1 cellular context compared by ENCODE assay signal in the genomic region with DNA sequence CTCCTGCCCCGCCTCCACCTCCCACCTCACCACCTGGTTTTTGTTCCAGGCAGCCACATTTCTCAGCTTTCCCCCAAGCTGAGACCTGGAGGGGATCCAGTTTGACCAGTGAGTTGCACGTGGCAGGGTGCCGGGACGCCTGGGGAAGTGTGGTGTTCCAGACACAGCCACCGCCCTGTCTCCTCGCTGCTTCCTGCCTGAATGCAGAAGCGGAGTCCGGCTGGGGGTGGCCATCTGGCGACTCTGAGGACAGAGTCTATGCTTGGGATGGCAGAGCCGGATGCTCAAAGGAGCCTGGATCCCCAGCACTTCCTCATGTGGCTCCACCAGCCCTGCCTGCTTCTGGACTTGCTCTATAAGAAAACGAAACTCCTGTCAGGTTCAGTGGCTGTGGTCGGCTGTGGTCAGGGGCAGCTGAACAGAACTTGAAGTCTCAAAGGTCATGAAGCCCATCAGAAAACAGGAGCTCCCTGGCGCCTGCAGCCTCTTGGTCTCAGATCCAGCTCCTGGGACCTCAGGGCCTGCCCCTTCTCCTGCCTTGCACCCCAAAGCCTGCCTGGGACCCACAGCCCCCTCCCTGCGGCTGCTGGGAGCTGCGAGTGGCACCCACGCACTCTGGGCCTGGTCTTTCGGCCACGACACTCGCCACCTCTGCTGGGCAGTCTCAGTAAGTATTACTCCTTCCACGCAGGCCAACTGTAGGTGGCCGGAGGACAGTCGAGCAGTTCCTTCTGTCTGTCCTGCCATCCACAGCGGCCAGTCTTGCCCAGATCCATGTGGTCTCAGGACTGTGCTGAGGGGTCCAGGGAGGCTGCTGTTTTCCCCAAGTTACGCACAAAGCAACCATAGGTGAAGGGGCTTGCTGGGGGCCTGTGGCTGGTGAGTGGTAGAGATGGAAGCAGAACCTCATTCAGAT.
TF ChIP-seq lines count a peak whose summit lies in the region.

No MANE protein-coding gene starts in this region.

TF ChIP-seq in GM12878, 131 proteins besides CTCF, POLR2A, EP300 and RAD21 (continued from another document and continues in another):
- TF ChIP-seq, protein P1, sequence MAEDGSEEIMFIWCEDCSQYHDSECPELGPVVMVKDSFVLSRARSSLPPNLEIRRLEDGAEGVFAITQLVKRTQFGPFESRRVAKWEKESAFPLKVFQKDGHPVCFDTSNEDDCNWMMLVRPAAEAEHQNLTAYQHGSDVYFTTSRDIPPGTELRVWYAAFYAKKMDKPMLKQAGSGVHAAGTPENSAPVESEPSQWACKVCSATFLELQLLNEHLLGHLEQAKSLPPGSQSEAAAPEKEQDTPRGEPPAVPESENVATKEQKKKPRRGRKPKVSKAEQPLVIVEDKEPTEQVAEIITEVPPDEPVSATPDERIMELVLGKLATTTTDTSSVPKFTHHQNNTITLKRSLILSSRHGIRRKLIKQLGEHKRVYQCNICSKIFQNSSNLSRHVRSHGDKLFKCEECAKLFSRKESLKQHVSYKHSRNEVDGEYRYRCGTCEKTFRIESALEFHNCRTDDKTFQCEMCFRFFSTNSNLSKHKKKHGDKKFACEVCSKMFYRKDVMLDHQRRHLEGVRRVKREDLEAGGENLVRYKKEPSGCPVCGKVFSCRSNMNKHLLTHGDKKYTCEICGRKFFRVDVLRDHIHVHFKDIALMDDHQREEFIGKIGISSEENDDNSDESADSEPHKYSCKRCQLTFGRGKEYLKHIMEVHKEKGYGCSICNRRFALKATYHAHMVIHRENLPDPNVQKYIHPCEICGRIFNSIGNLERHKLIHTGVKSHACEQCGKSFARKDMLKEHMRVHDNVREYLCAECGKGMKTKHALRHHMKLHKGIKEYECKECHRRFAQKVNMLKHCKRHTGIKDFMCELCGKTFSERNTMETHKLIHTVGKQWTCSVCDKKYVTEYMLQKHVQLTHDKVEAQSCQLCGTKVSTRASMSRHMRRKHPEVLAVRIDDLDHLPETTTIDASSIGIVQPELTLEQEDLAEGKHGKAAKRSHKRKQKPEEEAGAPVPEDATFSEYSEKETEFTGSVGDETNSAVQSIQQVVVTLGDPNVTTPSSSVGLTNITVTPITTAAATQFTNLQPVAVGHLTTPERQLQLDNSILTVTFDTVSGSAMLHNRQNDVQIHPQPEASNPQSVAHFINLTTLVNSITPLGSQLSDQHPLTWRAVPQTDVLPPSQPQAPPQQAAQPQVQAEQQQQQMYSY (CRISPR knock-in tag; IDR thresholded peaks at IDR 0.05) = no peak
- no peak for TF ChIP-seq SMARCA5 (IDR thresholded peaks at IDR 0.05)
- no peak for TF ChIP-seq BRCA1 (IDR thresholded peaks at IDR 0.05; ENCODE audit: low read depth, low read length)
- TF ChIP-seq PAX5 (IDR thresholded peaks at IDR 0.05; ENCODE audit: borderline replicate concordance, low read depth, low read length) = peak; percentile 65; the same call in 1 of the 2 replicates
- no peak for TF ChIP-seq POLR2AphosphoS5 (IDR thresholded peaks at IDR 0.05; ENCODE audit: low read length)
- peak; percentile 73 for TF ChIP-seq DPF2 (IDR thresholded peaks at IDR 0.05)
- no peak for TF ChIP-seq KAT2A (conservative IDR thresholded peaks at IDR 0.05; ENCODE audit: control insufficient read depth, low read depth, low read length)
- TF ChIP-seq, protein P2, sequence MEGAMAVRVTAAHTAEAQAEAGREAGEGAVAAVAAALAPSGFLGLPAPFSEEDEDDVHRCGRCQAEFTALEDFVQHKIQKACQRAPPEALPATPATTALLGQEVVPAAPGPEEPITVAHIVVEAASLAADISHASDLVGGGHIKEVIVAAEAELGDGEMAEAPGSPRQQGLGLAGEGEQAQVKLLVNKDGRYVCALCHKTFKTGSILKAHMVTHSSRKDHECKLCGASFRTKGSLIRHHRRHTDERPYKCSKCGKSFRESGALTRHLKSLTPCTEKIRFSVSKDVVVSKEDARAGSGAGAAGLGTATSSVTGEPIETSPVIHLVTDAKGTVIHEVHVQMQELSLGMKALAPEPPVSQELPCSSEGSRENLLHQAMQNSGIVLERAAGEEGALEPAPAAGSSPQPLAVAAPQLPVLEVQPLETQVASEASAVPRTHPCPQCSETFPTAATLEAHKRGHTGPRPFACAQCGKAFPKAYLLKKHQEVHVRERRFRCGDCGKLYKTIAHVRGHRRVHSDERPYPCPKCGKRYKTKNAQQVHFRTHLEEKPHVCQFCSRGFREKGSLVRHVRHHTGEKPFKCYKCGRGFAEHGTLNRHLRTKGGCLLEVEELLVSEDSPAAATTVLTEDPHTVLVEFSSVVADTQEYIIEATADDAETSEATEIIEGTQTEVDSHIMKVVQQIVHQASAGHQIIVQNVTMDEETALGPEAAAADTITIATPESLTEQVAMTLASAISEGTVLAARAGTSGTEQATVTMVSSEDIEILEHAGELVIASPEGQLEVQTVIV (IDR thresholded peaks at IDR 0.05; ENCODE audit: borderline replicate concordance, partially characterized antibody) = no peak
- peak; percentile 44 for TF ChIP-seq MTA2 (IDR thresholded peaks at IDR 0.05; ENCODE audit: low read depth)
- TF ChIP-seq, protein P3, sequence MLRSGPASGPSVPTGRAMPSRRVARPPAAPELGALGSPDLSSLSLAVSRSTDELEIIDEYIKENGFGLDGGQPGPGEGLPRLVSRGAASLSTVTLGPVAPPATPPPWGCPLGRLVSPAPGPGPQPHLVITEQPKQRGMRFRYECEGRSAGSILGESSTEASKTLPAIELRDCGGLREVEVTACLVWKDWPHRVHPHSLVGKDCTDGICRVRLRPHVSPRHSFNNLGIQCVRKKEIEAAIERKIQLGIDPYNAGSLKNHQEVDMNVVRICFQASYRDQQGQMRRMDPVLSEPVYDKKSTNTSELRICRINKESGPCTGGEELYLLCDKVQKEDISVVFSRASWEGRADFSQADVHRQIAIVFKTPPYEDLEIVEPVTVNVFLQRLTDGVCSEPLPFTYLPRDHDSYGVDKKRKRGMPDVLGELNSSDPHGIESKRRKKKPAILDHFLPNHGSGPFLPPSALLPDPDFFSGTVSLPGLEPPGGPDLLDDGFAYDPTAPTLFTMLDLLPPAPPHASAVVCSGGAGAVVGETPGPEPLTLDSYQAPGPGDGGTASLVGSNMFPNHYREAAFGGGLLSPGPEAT (IDR thresholded peaks at IDR 0.05; ENCODE audit: low read depth) = peak; percentile 31; the same call in 1 of the 2 replicates
- TF ChIP-seq, protein P4, sequence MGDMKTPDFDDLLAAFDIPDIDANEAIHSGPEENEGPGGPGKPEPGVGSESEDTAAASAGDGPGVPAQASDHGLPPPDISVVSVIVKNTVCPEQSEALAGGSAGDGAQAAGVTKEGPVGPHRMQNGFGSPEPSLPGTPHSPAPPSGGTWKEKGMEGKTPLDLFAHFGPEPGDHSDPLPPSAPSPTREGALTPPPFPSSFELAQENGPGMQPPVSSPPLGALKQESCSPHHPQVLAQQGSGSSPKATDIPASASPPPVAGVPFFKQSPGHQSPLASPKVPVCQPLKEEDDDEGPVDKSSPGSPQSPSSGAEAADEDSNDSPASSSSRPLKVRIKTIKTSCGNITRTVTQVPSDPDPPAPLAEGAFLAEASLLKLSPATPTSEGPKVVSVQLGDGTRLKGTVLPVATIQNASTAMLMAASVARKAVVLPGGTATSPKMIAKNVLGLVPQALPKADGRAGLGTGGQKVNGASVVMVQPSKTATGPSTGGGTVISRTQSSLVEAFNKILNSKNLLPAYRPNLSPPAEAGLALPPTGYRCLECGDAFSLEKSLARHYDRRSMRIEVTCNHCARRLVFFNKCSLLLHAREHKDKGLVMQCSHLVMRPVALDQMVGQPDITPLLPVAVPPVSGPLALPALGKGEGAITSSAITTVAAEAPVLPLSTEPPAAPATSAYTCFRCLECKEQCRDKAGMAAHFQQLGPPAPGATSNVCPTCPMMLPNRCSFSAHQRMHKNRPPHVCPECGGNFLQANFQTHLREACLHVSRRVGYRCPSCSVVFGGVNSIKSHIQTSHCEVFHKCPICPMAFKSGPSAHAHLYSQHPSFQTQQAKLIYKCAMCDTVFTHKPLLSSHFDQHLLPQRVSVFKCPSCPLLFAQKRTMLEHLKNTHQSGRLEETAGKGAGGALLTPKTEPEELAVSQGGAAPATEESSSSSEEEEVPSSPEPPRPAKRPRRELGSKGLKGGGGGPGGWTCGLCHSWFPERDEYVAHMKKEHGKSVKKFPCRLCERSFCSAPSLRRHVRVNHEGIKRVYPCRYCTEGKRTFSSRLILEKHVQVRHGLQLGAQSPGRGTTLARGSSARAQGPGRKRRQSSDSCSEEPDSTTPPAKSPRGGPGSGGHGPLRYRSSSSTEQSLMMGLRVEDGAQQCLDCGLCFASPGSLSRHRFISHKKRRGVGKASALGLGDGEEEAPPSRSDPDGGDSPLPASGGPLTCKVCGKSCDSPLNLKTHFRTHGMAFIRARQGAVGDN (IDR thresholded peaks at IDR 0.05) = peak; percentile 33; the same call in 1 of the 2 replicates
- TF ChIP-seq, protein P5, sequence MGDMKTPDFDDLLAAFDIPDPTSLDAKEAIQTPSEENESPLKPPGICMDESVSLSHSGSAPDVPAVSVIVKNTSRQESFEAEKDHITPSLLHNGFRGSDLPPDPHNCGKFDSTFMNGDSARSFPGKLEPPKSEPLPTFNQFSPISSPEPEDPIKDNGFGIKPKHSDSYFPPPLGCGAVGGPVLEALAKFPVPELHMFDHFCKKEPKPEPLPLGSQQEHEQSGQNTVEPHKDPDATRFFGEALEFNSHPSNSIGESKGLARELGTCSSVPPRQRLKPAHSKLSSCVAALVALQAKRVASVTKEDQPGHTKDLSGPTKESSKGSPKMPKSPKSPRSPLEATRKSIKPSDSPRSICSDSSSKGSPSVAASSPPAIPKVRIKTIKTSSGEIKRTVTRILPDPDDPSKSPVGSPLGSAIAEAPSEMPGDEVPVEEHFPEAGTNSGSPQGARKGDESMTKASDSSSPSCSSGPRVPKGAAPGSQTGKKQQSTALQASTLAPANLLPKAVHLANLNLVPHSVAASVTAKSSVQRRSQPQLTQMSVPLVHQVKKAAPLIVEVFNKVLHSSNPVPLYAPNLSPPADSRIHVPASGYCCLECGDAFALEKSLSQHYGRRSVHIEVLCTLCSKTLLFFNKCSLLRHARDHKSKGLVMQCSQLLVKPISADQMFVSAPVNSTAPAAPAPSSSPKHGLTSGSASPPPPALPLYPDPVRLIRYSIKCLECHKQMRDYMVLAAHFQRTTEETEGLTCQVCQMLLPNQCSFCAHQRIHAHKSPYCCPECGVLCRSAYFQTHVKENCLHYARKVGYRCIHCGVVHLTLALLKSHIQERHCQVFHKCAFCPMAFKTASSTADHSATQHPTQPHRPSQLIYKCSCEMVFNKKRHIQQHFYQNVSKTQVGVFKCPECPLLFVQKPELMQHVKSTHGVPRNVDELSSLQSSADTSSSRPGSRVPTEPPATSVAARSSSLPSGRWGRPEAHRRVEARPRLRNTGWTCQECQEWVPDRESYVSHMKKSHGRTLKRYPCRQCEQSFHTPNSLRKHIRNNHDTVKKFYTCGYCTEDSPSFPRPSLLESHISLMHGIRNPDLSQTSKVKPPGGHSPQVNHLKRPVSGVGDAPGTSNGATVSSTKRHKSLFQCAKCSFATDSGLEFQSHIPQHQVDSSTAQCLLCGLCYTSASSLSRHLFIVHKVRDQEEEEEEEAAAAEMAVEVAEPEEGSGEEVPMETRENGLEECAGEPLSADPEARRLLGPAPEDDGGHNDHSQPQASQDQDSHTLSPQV (IDR thresholded peaks at IDR 0.05) = no peak
- TF ChIP-seq, protein P6, sequence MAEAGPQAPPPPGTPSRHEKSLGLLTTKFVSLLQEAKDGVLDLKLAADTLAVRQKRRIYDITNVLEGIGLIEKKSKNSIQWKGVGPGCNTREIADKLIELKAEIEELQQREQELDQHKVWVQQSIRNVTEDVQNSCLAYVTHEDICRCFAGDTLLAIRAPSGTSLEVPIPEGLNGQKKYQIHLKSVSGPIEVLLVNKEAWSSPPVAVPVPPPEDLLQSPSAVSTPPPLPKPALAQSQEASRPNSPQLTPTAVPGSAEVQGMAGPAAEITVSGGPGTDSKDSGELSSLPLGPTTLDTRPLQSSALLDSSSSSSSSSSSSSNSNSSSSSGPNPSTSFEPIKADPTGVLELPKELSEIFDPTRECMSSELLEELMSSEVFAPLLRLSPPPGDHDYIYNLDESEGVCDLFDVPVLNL (IDR thresholded peaks at IDR 0.05; ENCODE audit: low read depth, low read length) = no peak
- no peak for TF ChIP-seq EZH2 (IDR thresholded peaks at IDR 0.05; ENCODE audit: borderline replicate concordance, control insufficient read depth, low read depth, low read length)
- peak; percentile 12 for TF ChIP-seq SP1 (IDR thresholded peaks at IDR 0.05; ENCODE audit: low read depth, low read length)
- peak; percentile 97 for TF ChIP-seq RUNX3 (IDR thresholded peaks at IDR 0.05; ENCODE audit: low read length)
- no peak for TF ChIP-seq ESRRA (IDR thresholded peaks at IDR 0.05; ENCODE audit: low read length)
- TF ChIP-seq, protein P7, sequence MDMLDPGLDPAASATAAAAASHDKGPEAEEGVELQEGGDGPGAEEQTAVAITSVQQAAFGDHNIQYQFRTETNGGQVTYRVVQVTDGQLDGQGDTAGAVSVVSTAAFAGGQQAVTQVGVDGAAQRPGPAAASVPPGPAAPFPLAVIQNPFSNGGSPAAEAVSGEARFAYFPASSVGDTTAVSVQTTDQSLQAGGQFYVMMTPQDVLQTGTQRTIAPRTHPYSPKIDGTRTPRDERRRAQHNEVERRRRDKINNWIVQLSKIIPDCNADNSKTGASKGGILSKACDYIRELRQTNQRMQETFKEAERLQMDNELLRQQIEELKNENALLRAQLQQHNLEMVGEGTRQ (IDR thresholded peaks at IDR 0.05; ENCODE audit: borderline replicate concordance, low read depth, low read length) = no peak
- TF ChIP-seq FOXM1 (IDR thresholded peaks at IDR 0.05; ENCODE audit: low read depth, low read length) = no peak
- TF ChIP-seq POLR2AphosphoS2 (IDR thresholded peaks at IDR 0.05; ENCODE audit: low read depth, low read length) = no peak
- no peak for TF ChIP-seq KDM1A (IDR thresholded peaks at IDR 0.05; ENCODE audit: borderline replicate concordance)
- TF ChIP-seq CBFB (IDR thresholded peaks at IDR 0.05; ENCODE audit: low read depth) = peak; percentile 89
- no peak for TF ChIP-seq YY1 (IDR thresholded peaks at IDR 0.05; ENCODE audit: low read depth, low read length)
- TF ChIP-seq, protein P8, sequence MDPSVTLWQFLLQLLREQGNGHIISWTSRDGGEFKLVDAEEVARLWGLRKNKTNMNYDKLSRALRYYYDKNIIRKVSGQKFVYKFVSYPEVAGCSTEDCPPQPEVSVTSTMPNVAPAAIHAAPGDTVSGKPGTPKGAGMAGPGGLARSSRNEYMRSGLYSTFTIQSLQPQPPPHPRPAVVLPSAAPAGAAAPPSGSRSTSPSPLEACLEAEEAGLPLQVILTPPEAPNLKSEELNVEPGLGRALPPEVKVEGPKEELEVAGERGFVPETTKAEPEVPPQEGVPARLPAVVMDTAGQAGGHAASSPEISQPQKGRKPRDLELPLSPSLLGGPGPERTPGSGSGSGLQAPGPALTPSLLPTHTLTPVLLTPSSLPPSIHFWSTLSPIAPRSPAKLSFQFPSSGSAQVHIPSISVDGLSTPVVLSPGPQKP (IDR thresholded peaks at IDR 0.05; ENCODE audit: low read depth, low read length) = no peak
